1 cellular context compared by ENCODE assay signal in genomic region chr5:138177936-138178515, GRCh38.
A peak's percentile ranks its signal among the peaks of the same experiment; 100 is the strongest.
TF ChIP-seq lines count a peak whose summit lies in the region.

No MANE protein-coding gene starts in this region.

TF ChIP-seq in HepG2, 621 proteins besides CTCF, POLR2A, EP300 and RAD21 (continues in another document):
- peak; percentile 62; the same call in 1 of the 2 replicates for TF ChIP-seq ZNF230 (CRISPR knock-in tag; IDR thresholded peaks at IDR 0.05)
- no peak for TF ChIP-seq TAF1 (CRISPR knock-in tag; IDR thresholded peaks at IDR 0.05)
- TF ChIP-seq ZNF563 (CRISPR knock-in tag; IDR thresholded peaks at IDR 0.05): 0 out of 2 replicates have a peak, but pooled peaks have one; percentile 28
- TF ChIP-seq ZFP91 (CRISPR knock-in tag; IDR thresholded peaks at IDR 0.05; ENCODE audit: borderline replicate concordance): no peak
- TF ChIP-seq RAD51 (IDR thresholded peaks at IDR 0.05; ENCODE audit: borderline replicate concordance): no peak
- TF ChIP-seq JARID2 (CRISPR knock-in tag; IDR thresholded peaks at IDR 0.05; ENCODE audit: insufficient replicate concordance): no peak
- peak; percentile 91 for TF ChIP-seq SNAPC4 (CRISPR knock-in tag; IDR thresholded peaks at IDR 0.05)
- peak; percentile 25; the same call in 1 of the 2 replicates for TF ChIP-seq ZNF354B (CRISPR knock-in tag; IDR thresholded peaks at IDR 0.05)
- TF ChIP-seq ZNF224 (CRISPR knock-in tag; IDR thresholded peaks at IDR 0.05): no peak
- no peak for TF ChIP-seq AGO1 (IDR thresholded peaks at IDR 0.05; ENCODE audit: low read depth, low read length, poor library complexity, severe bottlenecking)
- no peak for TF ChIP-seq ZNF839 (CRISPR knock-in tag; IDR thresholded peaks at IDR 0.05; ENCODE audit: borderline replicate concordance)
- TF ChIP-seq SALL2 (CRISPR knock-in tag; IDR thresholded peaks at IDR 0.05): peak; percentile 68; the same call in 1 of the 2 replicates
- TF ChIP-seq SNAPC2 (CRISPR knock-in tag; IDR thresholded peaks at IDR 0.05): peak; percentile 8; the same call in 1 of the 2 replicates
- peak; percentile 24; the same call in 1 of the 2 replicates for TF ChIP-seq MYNN (CRISPR knock-in tag; IDR thresholded peaks at IDR 0.05; ENCODE audit: low read depth)
- TF ChIP-seq TBP (CRISPR knock-in tag; IDR thresholded peaks at IDR 0.05): no peak
- no peak for TF ChIP-seq HNRNPK (IDR thresholded peaks at IDR 0.05; ENCODE audit: low read depth, low read length, poor library complexity, severe bottlenecking)
- peak; percentile 73; the same call in 1 of the 2 replicates for TF ChIP-seq ZNF800 (CRISPR knock-in tag; IDR thresholded peaks at IDR 0.05)
- no peak for TF ChIP-seq ZNF251 (CRISPR knock-in tag; IDR thresholded peaks at IDR 0.05)
- TF ChIP-seq STAT5B (CRISPR knock-in tag; IDR thresholded peaks at IDR 0.05): no peak
- TF ChIP-seq ELF4 (CRISPR knock-in tag; IDR thresholded peaks at IDR 0.05; ENCODE audit: borderline replicate concordance): peak; percentile 17; the same call in 1 of the 2 replicates
- no peak for TF ChIP-seq DZIP1 (CRISPR knock-in tag; IDR thresholded peaks at IDR 0.05)
- TF ChIP-seq ZNF687 (CRISPR knock-in tag; IDR thresholded peaks at IDR 0.05): no peak
- TF ChIP-seq ZNF615 (CRISPR knock-in tag; IDR thresholded peaks at IDR 0.05; ENCODE audit: borderline replicate concordance): no peak
- 0 out of 2 replicates have a peak, but pooled peaks have one; percentile 41 for TF ChIP-seq FOXJ3 (CRISPR knock-in tag; IDR thresholded peaks at IDR 0.05; ENCODE audit: borderline replicate concordance)
- 0 out of 2 replicates have a peak, but pooled peaks have one; percentile 55 for TF ChIP-seq ZSCAN20 (CRISPR knock-in tag; IDR thresholded peaks at IDR 0.05; ENCODE audit: borderline replicate concordance)
- no peak for TF ChIP-seq HOXD1 (CRISPR knock-in tag; IDR thresholded peaks at IDR 0.05)
- TF ChIP-seq ZNF276 (CRISPR knock-in tag; IDR thresholded peaks at IDR 0.05; ENCODE audit: low read depth): peak; percentile 50; the same call in 1 of the 2 replicates
- no peak for TF ChIP-seq POGK (CRISPR knock-in tag; conservative IDR thresholded peaks at IDR 0.05)
- TF ChIP-seq GTF3A (CRISPR knock-in tag; conservative IDR thresholded peaks at IDR 0.05): no peak
- TF ChIP-seq KAT8 (CRISPR knock-in tag; IDR thresholded peaks at IDR 0.05): no peak
- peak; percentile 12 for TF ChIP-seq SAP130 (CRISPR knock-in tag; IDR thresholded peaks at IDR 0.05; ENCODE audit: low read depth)
- TF ChIP-seq ZNF570 (CRISPR knock-in tag; IDR thresholded peaks at IDR 0.05; ENCODE audit: borderline replicate concordance): no peak
- TF ChIP-seq ZBTB43 (CRISPR knock-in tag; conservative IDR thresholded peaks at IDR 0.05): no peak
- TF ChIP-seq ZNF446 (CRISPR knock-in tag; IDR thresholded peaks at IDR 0.05): 0 out of 2 replicates have a peak, but pooled peaks have one; percentile 43
- TF ChIP-seq RARG (CRISPR knock-in tag; IDR thresholded peaks at IDR 0.05; ENCODE audit: low read depth): no peak
- TF ChIP-seq ZNF737 (CRISPR knock-in tag; IDR thresholded peaks at IDR 0.05; ENCODE audit: borderline replicate concordance): no peak
- TF ChIP-seq ZNF790 (CRISPR knock-in tag; IDR thresholded peaks at IDR 0.05; ENCODE audit: borderline replicate concordance): 0 out of 2 replicates have a peak, but pooled peaks have one; percentile 54
- no peak for TF ChIP-seq ZNF180 (CRISPR knock-in tag; IDR thresholded peaks at IDR 0.05; ENCODE audit: borderline replicate concordance, low read depth)
- TF ChIP-seq SP1 (IDR thresholded peaks at IDR 0.05): no peak
- TF ChIP-seq SP1 (CRISPR knock-in tag; IDR thresholded peaks at IDR 0.05): 0 out of 2 replicates have a peak, but pooled peaks have one; percentile 45
- peak; percentile 55; the same call in 1 of the 2 replicates for TF ChIP-seq BRCA1 (CRISPR knock-in tag; IDR thresholded peaks at IDR 0.05)
